ENCODE assay signal across 8 cellular contexts in the genomic region with DNA sequence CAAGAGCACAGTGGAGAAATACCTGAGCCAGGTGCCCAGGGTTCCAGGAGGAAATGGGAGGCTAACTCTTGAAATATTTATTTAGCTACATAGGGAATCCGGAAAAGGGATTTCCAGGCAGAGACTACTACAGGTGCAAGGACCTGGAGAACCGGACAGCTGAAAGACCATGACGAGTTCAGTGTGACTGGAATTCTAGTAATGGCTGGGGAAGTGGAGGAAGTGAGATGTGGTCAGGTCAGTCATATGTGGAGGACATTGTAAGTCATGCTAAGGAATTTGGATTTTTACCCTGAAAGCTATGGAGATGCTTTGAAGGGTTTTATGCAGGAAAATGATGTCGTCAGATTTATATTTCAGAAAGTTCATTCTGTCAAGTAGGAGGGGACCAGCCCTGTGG. TPM values are rescaled to one million over a fixed set of nuclear protein-coding genes. Genes with fewer than 3 reads are reported as not detected.
DNase-seq lines count a peak whose midpoint lies in the region; ATAC-seq and TF ChIP-seq lines count a peak whose summit lies in the region.

No MANE protein-coding gene starts in this region.

- 87% methylated on average over 4 of the region's 4 CpGs for WGBS in hepatocyte (ENCODE audit: low lambda C conversion rate, missing lambda C conversion rate)

- ATAC-seq in activated CD4-positive, alpha-beta T cell treated with anti-CD3 and anti-CD28 coated beads for 36 hours = no peak
- ATAC-seq in activated CD8-positive, alpha-beta T cell treated with anti-CD3 and anti-CD28 coated beads for 36 hours = no peak

- no peak overlapping the region for H2AFZ ChIP-seq in hepatocyte

- peak overlapping the region; percentile 26 to 42 for H3K9ac ChIP-seq in stomach smooth muscle (ENCODE audit: low read length in 2 of 2)

- H3K4me1 ChIP-seq in hepatocyte (ENCODE audit: insufficient read depth) (peaks cover 24% of the 10 kb centered on the region), stomach smooth muscle (ENCODE audit: control insufficient read depth, insufficient read depth, low read length) (peaks cover 36% of the 10 kb centered on the region)

- intact Hi-C loops in activated CD4-positive, alpha-beta T cell treated with anti-CD3 and anti-CD28 coated beads for 36 hours (cut with DNase I, micrococcal nuclease) = loop anchor here (5.0 to 10.0 kb wide), 5 partner anchors 330 to 650 kb away; partner anchors contain the start of genes NFYC (in 1 of the 2), PABPC4 (in 1 of the 2) and SMAP2 (in 1 of the 2)
- intact Hi-C loops in activated CD8-positive, alpha-beta T cell treated with anti-CD3 and anti-CD28 coated beads for 36 hours (cut with micrococcal nuclease) = no loop called here

- POLR2A ChIA-PET in activated CD4-positive, alpha-beta T cell treated with anti-CD3 and anti-CD28 coated beads for 36 hours (lab: Charles Lee) = interaction anchor here (0.8 kb wide), 1 partner anchor 9 kb away, joined by 3 read pairs; no protein-coding TSS in a partner anchor
- POLR2A ChIA-PET in activated CD8-positive, alpha-beta T cell treated with anti-CD3 and anti-CD28 coated beads for 36 hours (lab: Charles Lee) = interaction anchor here (1.0 to 1.4 kb wide), 4 partner anchors 9 to 16 kb away, joined by 3 to 5 read pairs (median 4); no protein-coding TSS in a partner anchor

- peaks cover 48% of the 10 kb centered on the region for H3K36me3 Mint-ChIP-seq in activated CD4-positive, alpha-beta T cell treated with anti-CD3 and anti-CD28 coated beads for 36 hours (ENCODE audit: low read depth)
- peaks cover 49% of the 10 kb centered on the region for H3K36me3 Mint-ChIP-seq in activated CD8-positive, alpha-beta T cell treated with anti-CD3 and anti-CD28 coated beads for 36 hours (ENCODE audit: low read depth)

- H4K20me1 ChIP-seq in hepatocyte (ENCODE audit: insufficient read depth, poor library complexity, severe bottlenecking) = peaks cover 27% of the 10 kb centered on the region

- no peaks in the 10 kb centered on the region for H3K9me3 Mint-ChIP-seq in activated CD4-positive, alpha-beta T cell treated with anti-CD3 and anti-CD28 coated beads for 36 hours (ENCODE audit: low read depth)
- no peaks in the 10 kb centered on the region for H3K9me3 Mint-ChIP-seq in activated CD8-positive, alpha-beta T cell treated with anti-CD3 and anti-CD28 coated beads for 36 hours

- no peak for DNase-seq in activated CD4-positive, alpha-beta T cell treated with anti-CD3 and anti-CD28 coated beads for 36 hours
- no peak for DNase-seq in activated CD4-positive, alpha-beta T cell treated with anti-CD3 and anti-CD28 coated beads, Interleukin-2, amount 50 U/mL, for 1 hour
- no peak for DNase-seq in activated CD8-positive, alpha-beta T cell treated with anti-CD3 and anti-CD28 coated beads for 36 hours
- DNase-seq in hepatocyte (ENCODE audit: low spot score) = no peak
- DNase-seq in NCI-H1694 (lab: John Stamatoyannopoulos, UW) = no peak
- no peak for DNase-seq in activated CD4-positive, alpha-beta T cell treated with anti-CD3 and anti-CD28 coated beads for 48 hours
- no peak for DNase-seq in retina

- H3K9me2 ChIP-seq in hepatocyte (replicated peaks; ENCODE audit: insufficient read depth) = no peaks in the 10 kb centered on the region

- H3K4me3 ChIP-seq in hepatocyte (no peak overlapping the region), stomach smooth muscle (ENCODE audit: low read length in 2 of 2) (peak overlapping the region; percentile 83 to 98)

- H3K27ac Mint-ChIP-seq in activated CD4-positive, alpha-beta T cell treated with anti-CD3 and anti-CD28 coated beads for 36 hours = peak overlapping the region; percentile 86
- peak overlapping the region; percentile 77 for H3K27ac Mint-ChIP-seq in activated CD8-positive, alpha-beta T cell treated with anti-CD3 and anti-CD28 coated beads for 36 hours

- no peaks in the 10 kb centered on the region for H3K27me3 ChIP-seq in hepatocyte
- H3K27me3 ChIP-seq in stomach smooth muscle (ENCODE audit: control insufficient read depth in 1 of 2, insufficient read depth in 2 of 2, low read length in 2 of 2) = no peaks in the 10 kb centered on the region

- H3K27ac ChIP-seq in hepatocyte (no peak overlapping the region), stomach smooth muscle (ENCODE audit: low read length) (no peak overlapping the region)

- CTCF ChIA-PET in activated CD4-positive, alpha-beta T cell treated with anti-CD3 and anti-CD28 coated beads for 36 hours (lab: Charles Lee) = interaction anchor here (0.7 to 1.4 kb wide), 2 partner anchors 15 to 18 kb away, joined by 3 read pairs; no protein-coding TSS in a partner anchor
- CTCF ChIA-PET in activated CD8-positive, alpha-beta T cell treated with anti-CD3 and anti-CD28 coated beads for 36 hours (lab: Charles Lee) = interaction anchor here (1.2 to 1.4 kb wide), 2 partner anchors 8 to 68 kb away, joined by 3 to 5 read pairs; no protein-coding TSS in a partner anchor

- peak overlapping the region; percentile 95 for H3K4me2 ChIP-seq in hepatocyte

- H3K79me2 ChIP-seq in hepatocyte = peaks cover 67% of the 10 kb centered on the region

- H3K4me1 Mint-ChIP-seq in activated CD4-positive, alpha-beta T cell treated with anti-CD3 and anti-CD28 coated beads for 36 hours = peaks cover 63% of the 10 kb centered on the region
- H3K4me1 Mint-ChIP-seq in activated CD8-positive, alpha-beta T cell treated with anti-CD3 and anti-CD28 coated beads for 36 hours (ENCODE audit: low read depth) = peaks cover 54% of the 10 kb centered on the region

- no peak for TF ChIP-seq CTCF in activated CD8-positive, alpha-beta T cell treated with anti-CD3 and anti-CD28 coated beads for 36 hours (IDR thresholded peaks at IDR 0.05)
- no peak for TF ChIP-seq CTCF in hepatocyte (IDR thresholded peaks at IDR 0.05; ENCODE audit: poor library complexity)

- no peaks in the 10 kb centered on the region for H3K27me3 Mint-ChIP-seq in activated CD4-positive, alpha-beta T cell treated with anti-CD3 and anti-CD28 coated beads for 36 hours
- no peaks in the 10 kb centered on the region for H3K27me3 Mint-ChIP-seq in activated CD8-positive, alpha-beta T cell treated with anti-CD3 and anti-CD28 coated beads for 36 hours

- H3K36me3 ChIP-seq in hepatocyte (replicated peaks; ENCODE audit: insufficient read depth, low read depth) = no peaks in the 10 kb centered on the region
- peaks cover 0 to 2% of the 10 kb centered on the region in 2 donors for H3K36me3 ChIP-seq in stomach smooth muscle (ENCODE audit: control insufficient read depth in 2 of 2, insufficient read depth in 2 of 2, low read length in 2 of 2)

- H3K4me3 Mint-ChIP-seq in activated CD4-positive, alpha-beta T cell treated with anti-CD3 and anti-CD28 coated beads for 36 hours = peak overlapping the region; percentile 99
- H3K4me3 Mint-ChIP-seq in activated CD8-positive, alpha-beta T cell treated with anti-CD3 and anti-CD28 coated beads for 36 hours = peak overlapping the region; percentile 94

- H3K9me3 ChIP-seq in hepatocyte (ENCODE audit: low read depth) (no peaks in the 10 kb centered on the region), stomach smooth muscle (ENCODE audit: control insufficient read depth in 2 of 2, low read length in 2 of 2) (no peaks in the 10 kb centered on the region)

RNA-seq across cellular contexts. Expression of gene CAP1, which starts 1.8 kb away (rescaled TPM):
- 100 to 1,000 TPM; 527 to 553 TPM for total RNA-seq in activated CD4-positive, alpha-beta T cell treated with anti-CD3 and anti-CD28 coated beads for 36 hours
- total RNA-seq in activated CD8-positive, alpha-beta T cell treated with anti-CD3 and anti-CD28 coated beads for 36 hours = 100 to 1,000 TPM; 511 to 512 TPM
- 186 and 191 TPM in 2 replicates for total RNA-seq in hepatocyte
- polyA plus RNA-seq in hepatocyte = 189 and 191 TPM in 2 replicates

RNA-seq across cellular contexts. Expression of gene PPT1, which starts 54.7 kb away (rescaled TPM):
- 10 to 100 TPM; 75.4 to 77.4 TPM for total RNA-seq in activated CD4-positive, alpha-beta T cell treated with anti-CD3 and anti-CD28 coated beads for 36 hours
- 10 to 100 TPM; 60.6 to 69.1 TPM for total RNA-seq in activated CD8-positive, alpha-beta T cell treated with anti-CD3 and anti-CD28 coated beads for 36 hours
- 64.2 and 86.5 TPM in 2 replicates for total RNA-seq in hepatocyte
- 78.0 and 80.2 TPM in 2 replicates for polyA plus RNA-seq in hepatocyte
